Comparison of ENCODE assay signal across 8 cellular contexts in genomic region chr11:63938481-63939350, GRCh38. TPM values are rescaled to one million over a fixed set of nuclear protein-coding genes. Genes with fewer than 3 reads are reported as not detected.
DNase-seq lines count a peak whose midpoint lies in the region; ATAC-seq and TF ChIP-seq lines count a peak whose summit lies in the region.

Gene NAA40, plus strand, starts transcription at chr11:63939002. Its CDS starts 95 bp downstream, at chr11:63939097.

- H3K27me3 ChIP-seq in muscle layer of colon (ENCODE audit: control insufficient read depth in 1 of 2, insufficient read depth in 2 of 2, low read length in 2 of 2), result no peaks in the 10 kb centered on the region

- peak; percentile 86 for ATAC-seq in GM21619 (IDR thresholded peaks at IDR 0.05; ENCODE audit: unreplicated experiment)

- no peak; the same call in 1 of the 2 replicates for TF ChIP-seq EP300 in Ishikawa (IDR thresholded peaks at IDR 0.05; ENCODE audit: borderline replicate concordance)

- H3K27ac ChIP-seq in muscle layer of colon (ENCODE audit: low read depth, low read length), result peak within 1 kb of the TSS; percentile 85

- H3K4me1 ChIP-seq in muscle layer of colon (ENCODE audit: insufficient read depth, low read length), result peaks cover 5% of the 10 kb centered on the region

- peak within 1 kb of the TSS; percentile 54 for H3K9ac ChIP-seq in muscle layer of colon (ENCODE audit: low read length)

- no peak for TF ChIP-seq CTCF in epithelial cell of proximal tubule (conservative IDR thresholded peaks at IDR 0.05; ENCODE audit: low read depth, low read length)

- H3K9me3 ChIP-seq in muscle layer of colon (ENCODE audit: low read length), result no peaks in the 10 kb centered on the region

- H3K4me3 ChIP-seq in epithelial cell of proximal tubule (ENCODE audit: low read depth, low read length), result peak within 1 kb of the TSS; percentile 93
- peak within 1 kb of the TSS; percentile 38 to 84 for H3K4me3 ChIP-seq in muscle layer of colon (ENCODE audit: low read depth in 1 of 2, low read length in 2 of 2)

- no peaks in the 10 kb centered on the region for H3K36me3 ChIP-seq in muscle layer of colon (ENCODE audit: insufficient read depth, low read length)

- TF ChIP-seq RAD21 in Ishikawa (IDR thresholded peaks at IDR 0.05; ENCODE audit: low read depth), result no peak; the same call in 1 of the 2 replicates

- DNase-seq in DMS53 (lab: John Stamatoyannopoulos, UW) (peak; percentile 99), OCI-M2 (lab: John Stamatoyannopoulos, UW; ENCODE audit: unreplicated experiment) (peak; percentile 63), activated T-cell treated with anti-CD3 and anti-CD28 coated beads for 4 hours (peak; percentile 71), epithelial cell of proximal tubule (ENCODE audit: low read depth) (peak; percentile 90)
- DNase-seq in stimulated activated CD8-positive, alpha-beta memory T cell treated with anti-CD3 and anti-CD28 coated beads, Interleukin-7, amount 100 ng/mL, for 1 hour (ENCODE audit: low read depth in 2 of 2), result peak; percentile 78 to 83

TF ChIP-seq in Ishikawa, 13 proteins besides CTCF, POLR2A, EP300 and RAD21:
- peak; percentile 84; the same call in 1 of the 2 replicates for TF ChIP-seq ZBTB7A (IDR thresholded peaks at IDR 0.05; ENCODE audit: low read depth)
- no peak for TF ChIP-seq CEBPB (IDR thresholded peaks at IDR 0.05)
- peak; percentile 59 for TF ChIP-seq EGR1 (IDR thresholded peaks at IDR 0.05)
- peak; percentile 46; the same call in 1 of the 2 replicates for TF ChIP-seq NFIC (IDR thresholded peaks at IDR 0.05)
- TF ChIP-seq, protein P1, sequence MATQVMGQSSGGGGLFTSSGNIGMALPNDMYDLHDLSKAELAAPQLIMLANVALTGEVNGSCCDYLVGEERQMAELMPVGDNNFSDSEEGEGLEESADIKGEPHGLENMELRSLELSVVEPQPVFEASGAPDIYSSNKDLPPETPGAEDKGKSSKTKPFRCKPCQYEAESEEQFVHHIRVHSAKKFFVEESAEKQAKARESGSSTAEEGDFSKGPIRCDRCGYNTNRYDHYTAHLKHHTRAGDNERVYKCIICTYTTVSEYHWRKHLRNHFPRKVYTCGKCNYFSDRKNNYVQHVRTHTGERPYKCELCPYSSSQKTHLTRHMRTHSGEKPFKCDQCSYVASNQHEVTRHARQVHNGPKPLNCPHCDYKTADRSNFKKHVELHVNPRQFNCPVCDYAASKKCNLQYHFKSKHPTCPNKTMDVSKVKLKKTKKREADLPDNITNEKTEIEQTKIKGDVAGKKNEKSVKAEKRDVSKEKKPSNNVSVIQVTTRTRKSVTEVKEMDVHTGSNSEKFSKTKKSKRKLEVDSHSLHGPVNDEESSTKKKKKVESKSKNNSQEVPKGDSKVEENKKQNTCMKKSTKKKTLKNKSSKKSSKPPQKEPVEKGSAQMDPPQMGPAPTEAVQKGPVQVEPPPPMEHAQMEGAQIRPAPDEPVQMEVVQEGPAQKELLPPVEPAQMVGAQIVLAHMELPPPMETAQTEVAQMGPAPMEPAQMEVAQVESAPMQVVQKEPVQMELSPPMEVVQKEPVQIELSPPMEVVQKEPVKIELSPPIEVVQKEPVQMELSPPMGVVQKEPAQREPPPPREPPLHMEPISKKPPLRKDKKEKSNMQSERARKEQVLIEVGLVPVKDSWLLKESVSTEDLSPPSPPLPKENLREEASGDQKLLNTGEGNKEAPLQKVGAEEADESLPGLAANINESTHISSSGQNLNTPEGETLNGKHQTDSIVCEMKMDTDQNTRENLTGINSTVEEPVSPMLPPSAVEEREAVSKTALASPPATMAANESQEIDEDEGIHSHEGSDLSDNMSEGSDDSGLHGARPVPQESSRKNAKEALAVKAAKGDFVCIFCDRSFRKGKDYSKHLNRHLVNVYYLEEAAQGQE (IDR thresholded peaks at IDR 0.05; ENCODE audit: low read depth), result no peak; the same call in 1 of the 2 replicates
- TF ChIP-seq, protein P2, sequence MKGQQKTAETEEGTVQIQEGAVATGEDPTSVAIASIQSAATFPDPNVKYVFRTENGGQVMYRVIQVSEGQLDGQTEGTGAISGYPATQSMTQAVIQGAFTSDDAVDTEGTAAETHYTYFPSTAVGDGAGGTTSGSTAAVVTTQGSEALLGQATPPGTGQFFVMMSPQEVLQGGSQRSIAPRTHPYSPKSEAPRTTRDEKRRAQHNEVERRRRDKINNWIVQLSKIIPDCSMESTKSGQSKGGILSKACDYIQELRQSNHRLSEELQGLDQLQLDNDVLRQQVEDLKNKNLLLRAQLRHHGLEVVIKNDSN (IDR thresholded peaks at IDR 0.05), result peak; percentile 95
- no peak for TF ChIP-seq FOXM1 (IDR thresholded peaks at IDR 0.05; ENCODE audit: borderline replicate concordance, low read depth)
- TF ChIP-seq TCF12 (IDR thresholded peaks at IDR 0.05; ENCODE audit: low read depth), result peak; percentile 28
- peak; percentile 18 for TF ChIP-seq TAF1 (IDR thresholded peaks at IDR 0.05; ENCODE audit: low read depth)
- TF ChIP-seq CREB1 (IDR thresholded peaks at IDR 0.05; ENCODE audit: low read depth), result peak; percentile 92
- TF ChIP-seq MAX (IDR thresholded peaks at IDR 0.05), result peak; percentile 52

RNA-seq across cellular contexts. Expression of gene NAA40, which starts in this region (rescaled TPM):
- 17.6 and 19.4 TPM in 2 replicates for total RNA-seq in epithelial cell of proximal tubule

Comparison
In these comparisons a context has a peak if more than half of its experiments do, and no peak if none do; other contexts are left out.
1. Peak in every context shown above with its lines: DNase-seq, ATAC-seq, H3K4me3 ChIP-seq and H3K27ac ChIP-seq.